In genomic region chr5:115460476-115460875, GRCh38 we compare ENCODE assay signal across 8 cellular contexts.
DNase-seq lines count a peak whose midpoint lies in the region; ATAC-seq and TF ChIP-seq lines count a peak whose summit lies in the region.

No MANE protein-coding gene starts in this region.

- ATAC-seq in GM18873 (IDR thresholded peaks at IDR 0.05; ENCODE audit: low FRiP score, unreplicated experiment) = peak; percentile 57
- ATAC-seq in HG03280 (IDR thresholded peaks at IDR 0.05; ENCODE audit: unreplicated experiment) = peak; percentile 50

- H3K27me3 Mint-ChIP-seq in progenitor cell of endocrine pancreas = peaks cover under 1% of the 10 kb centered on the region
- peaks cover 6% of the 10 kb centered on the region for H3K27me3 Mint-ChIP-seq in activated naive CD4-positive, alpha-beta T cell treated with anti-CD3 and anti-CD28 coated beads, Interleukin-2, amount 10 ng/mL, durations not matched to agents 7 days and 5 days

- no peaks in the 10 kb centered on the region for H3K9me3 Mint-ChIP-seq in progenitor cell of endocrine pancreas (ENCODE audit: low read depth)
- no peaks in the 10 kb centered on the region for H3K9me3 Mint-ChIP-seq in activated naive CD4-positive, alpha-beta T cell treated with anti-CD3 and anti-CD28 coated beads, Interleukin-2, amount 10 ng/mL, durations not matched to agents 7 days and 5 days

- peak; percentile 37 for DNase-seq in AG04450 (ENCODE audit: low read depth, low spot score)
- peak; percentile 59 to 86 (median 76) for DNase-seq in adrenal gland
- DNase-seq in osteoblast (ENCODE audit: insufficient read length, low spot score, missing footprints) = no peak
- DNase-seq in progenitor cell of endocrine pancreas (ENCODE audit: low spot score, unreplicated experiment) = no peak
- no peak for DNase-seq in posterior cingulate gyrus
- DNase-seq in activated naive CD4-positive, alpha-beta T cell treated with anti-CD3 and anti-CD28 coated beads, Interleukin-2, amount 10 ng/mL, durations not matched to agents 7 days and 5 days = no peak

- H3K27me3 ChIP-seq in AG04450 (ENCODE audit: control insufficient read depth, insufficient read depth, low read length) = no peaks in the 10 kb centered on the region
- H3K27me3 ChIP-seq in adrenal gland = no peaks in the 10 kb centered on the region
- no peaks in the 10 kb centered on the region for H3K27me3 ChIP-seq in osteoblast (ENCODE audit: insufficient read depth, low read length)

- no peak overlapping the region for H3K4me3 Mint-ChIP-seq in progenitor cell of endocrine pancreas (ENCODE audit: low read depth)
- no peak overlapping the region for H3K4me3 Mint-ChIP-seq in activated naive CD4-positive, alpha-beta T cell treated with anti-CD3 and anti-CD28 coated beads, Interleukin-2, amount 10 ng/mL, durations not matched to agents 7 days and 5 days

- POLR2A ChIA-PET in AG04450 (lab: Yijun Ruan, JAX) = interaction anchor here (1.3 to 1.6 kb wide), 2 partner anchors 46 to 83 kb away, joined by 3 to 7 read pairs; partner anchors contain the start of gene FEM1C

- TF ChIP-seq POLR2A in adrenal gland (IDR thresholded peaks at IDR 0.05) = no peak

- H2AFZ ChIP-seq in osteoblast (ENCODE audit: low read length) = no peak overlapping the region

- no peaks in the 10 kb centered on the region for H3K36me3 ChIP-seq in adrenal gland (replicated peaks in 1 of 2)
- H3K36me3 ChIP-seq in osteoblast (ENCODE audit: insufficient read depth, low read length) = no peaks in the 10 kb centered on the region

- no peak overlapping the region for H3K27ac Mint-ChIP-seq in progenitor cell of endocrine pancreas
- no peak overlapping the region for H3K27ac Mint-ChIP-seq in activated naive CD4-positive, alpha-beta T cell treated with anti-CD3 and anti-CD28 coated beads, Interleukin-2, amount 10 ng/mL, durations not matched to agents 7 days and 5 days

- H4K20me1 ChIP-seq in osteoblast (ENCODE audit: insufficient read depth, low read length) = no peaks in the 10 kb centered on the region

- H3K4me3 ChIP-seq in AG04450 (ENCODE audit: low read depth, low read length) (no peak overlapping the region), adrenal gland (no peak overlapping the region), osteoblast (ENCODE audit: insufficient read depth, low read length) (no peak overlapping the region)

- TF ChIP-seq CTCF in AG04450 (IDR thresholded peaks at IDR 0.05; ENCODE audit: low read depth, low read length) = no peak
- no peak for TF ChIP-seq CTCF in adrenal gland (IDR thresholded peaks at IDR 0.05)
- no peak for TF ChIP-seq CTCF in osteoblast (IDR thresholded peaks at IDR 0.05; ENCODE audit: extremely low read depth, low read depth, low read length)
- no peak for TF ChIP-seq CTCF in progenitor cell of endocrine pancreas (IDR thresholded peaks at IDR 0.05; ENCODE audit: unreplicated experiment)

- WGBS in adrenal gland, 4 donors = 24 to 32% (median 26%) methylated on average over 2 of the region's 2 CpGs

- H3K4me1 ChIP-seq in adrenal gland (replicated peaks in 1 of 2) = peaks cover 8 to 9% of the 10 kb centered on the region in 2 donors
- H3K4me1 ChIP-seq in osteoblast (ENCODE audit: insufficient read depth, low read length) = peaks cover 45% of the 10 kb centered on the region

- H3K9me3 ChIP-seq in AG04450 (ENCODE audit: control insufficient read depth, insufficient read depth, low read length) (no peaks in the 10 kb centered on the region), adrenal gland (replicated peaks in 1 of 3) (no peaks in the 10 kb centered on the region), osteoblast (ENCODE audit: low read depth, low read length) (no peaks in the 10 kb centered on the region)

- peak overlapping the region; percentile 63 for H3K27ac ChIP-seq in AG04450 (ENCODE audit: low read depth, low read length)
- H3K27ac ChIP-seq in adrenal gland = peak overlapping the region in 3 of 5 donors; percentile 44 to 73 (median 60)
- peak overlapping the region; percentile 98 for H3K27ac ChIP-seq in osteoblast (ENCODE audit: low read depth, low read length)

- intact Hi-C loops in adrenal gland (cut with DNase I) (no loop called here), posterior cingulate gyrus (cut with DNase I) (no loop called here)

- H3K36me3 Mint-ChIP-seq in progenitor cell of endocrine pancreas (ENCODE audit: insufficient read depth) = no peaks in the 10 kb centered on the region
- no peaks in the 10 kb centered on the region for H3K36me3 Mint-ChIP-seq in activated naive CD4-positive, alpha-beta T cell treated with anti-CD3 and anti-CD28 coated beads, Interleukin-2, amount 10 ng/mL, durations not matched to agents 7 days and 5 days

- H3K4me2 ChIP-seq in osteoblast (ENCODE audit: insufficient read depth, low read length) = peak overlapping the region; percentile 70

- CTCF ChIA-PET in AG04450 (lab: Charles Lee) = no interaction called here
- CTCF ChIA-PET in activated naive CD4-positive, alpha-beta T cell treated with anti-CD3 and anti-CD28 coated beads, Interleukin-2, amount 10 ng/mL, durations not matched to agents 7 days and 5 days (lab: Charles Lee) = no interaction called here

- H3K4me1 Mint-ChIP-seq in progenitor cell of endocrine pancreas (ENCODE audit: low read depth) = peaks cover 2% of the 10 kb centered on the region
- H3K4me1 Mint-ChIP-seq in activated naive CD4-positive, alpha-beta T cell treated with anti-CD3 and anti-CD28 coated beads, Interleukin-2, amount 10 ng/mL, durations not matched to agents 7 days and 5 days = peaks cover 2% of the 10 kb centered on the region

- H3K79me2 ChIP-seq in osteoblast (ENCODE audit: insufficient read depth, low read length) = no peaks in the 10 kb centered on the region

Comparison
In these comparisons a context has a peak if more than half of its experiments do, and no peak if none do; other contexts are left out.
1. DNase-seq: peak in AG04450 (single experiment) and adrenal gland (7 of 7); none in osteoblast (single experiment), progenitor cell of endocrine pancreas (single experiment), posterior cingulate gyrus (0 of 10) and activated naive CD4-positive, alpha-beta T cell treated with anti-CD3 and anti-CD28 coated beads, Interleukin-2, amount 10 ng/mL, durations not matched to agents 7 days and 5 days (single experiment).
2. Peak in every context shown above with its lines, with median percentiles within 50 percentile points of each other: H3K27ac ChIP-seq.